8 cellular contexts compared by ENCODE assay signal in the genomic region with DNA sequence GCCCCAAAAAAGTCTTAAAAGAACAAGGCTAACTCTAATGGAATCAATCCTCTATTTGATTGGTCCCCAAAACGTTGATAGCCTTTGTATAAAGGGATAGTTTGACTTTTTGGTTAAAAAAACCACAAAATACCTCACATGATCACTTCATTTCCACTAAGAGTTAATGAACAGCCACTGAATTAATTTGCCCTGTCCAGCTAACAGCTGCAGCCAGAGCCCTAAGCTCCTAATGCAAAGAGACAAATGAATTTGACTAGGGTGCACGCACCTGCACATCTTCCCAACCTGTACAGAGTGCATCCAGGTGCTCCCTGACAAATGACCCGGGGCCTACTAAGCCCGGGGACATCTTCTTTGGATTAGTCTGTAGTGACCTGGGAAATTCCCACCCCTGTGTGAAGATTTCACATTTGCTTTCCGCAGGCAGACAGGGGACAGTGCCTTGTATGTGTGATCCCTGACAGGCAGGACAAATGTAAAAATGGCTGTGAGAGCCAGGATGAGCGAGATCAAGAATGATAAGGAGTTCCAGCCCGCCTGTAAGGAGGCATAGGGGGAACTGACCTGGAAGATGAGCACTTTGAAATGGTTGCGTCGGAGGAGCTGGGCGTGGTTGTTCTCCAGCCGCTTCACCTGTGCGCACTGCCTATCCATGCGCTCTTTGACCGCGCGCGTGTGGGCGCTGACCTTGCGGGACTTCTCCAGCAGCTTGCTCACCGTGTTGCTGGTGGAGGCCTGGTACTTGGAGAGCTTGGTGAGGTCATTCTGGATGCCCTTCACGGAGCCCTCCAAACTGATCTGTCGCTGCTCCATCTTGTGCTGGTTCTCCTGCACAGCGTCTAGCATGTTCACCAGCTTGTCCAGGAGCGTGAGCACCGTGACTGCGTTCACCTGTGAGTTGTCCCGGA. TPM values are rescaled to one million over a fixed set of nuclear protein-coding genes. Genes with fewer than 3 reads are reported as not detected.
A peak's percentile ranks its signal among the peaks of the same experiment; 100 is the strongest.
DNase-seq lines count a peak whose midpoint lies in the region; ATAC-seq, FAIRE-seq and TF ChIP-seq lines count a peak whose summit lies in the region.

No MANE protein-coding gene starts in this region.

- H3K4me1 ChIP-seq in astrocyte (ENCODE audit: insufficient read depth, low read length): peaks cover 19% of the 10 kb centered on the region
- peaks cover 38% of the 10 kb centered on the region for H3K4me1 ChIP-seq in keratinocyte (ENCODE audit: control insufficient read depth, extremely low read depth, insufficient read depth, low read length)
- H3K4me1 ChIP-seq in stomach smooth muscle (ENCODE audit: control insufficient read depth, insufficient read depth, low read length): peaks cover 15% of the 10 kb centered on the region

- ATAC-seq in HG02759 (IDR thresholded peaks at IDR 0.05; ENCODE audit: unreplicated experiment): peak; percentile 33
- no peak for ATAC-seq in GM18505 (IDR thresholded peaks at IDR 0.05; ENCODE audit: unreplicated experiment)

- H3K4me1 Mint-ChIP-seq in astrocyte (ENCODE audit: low read depth, unreplicated experiment) (peaks cover 29% of the 10 kb centered on the region), nephron progenitor cell (peaks cover 49% of the 10 kb centered on the region)

- FAIRE-seq in astrocyte (lab: Jason Lieb, UNC) (no peak), keratinocyte (lab: Jason Lieb, UNC) (peak; percentile 41)

- H3K36me3 Mint-ChIP-seq in astrocyte (ENCODE audit: low read depth, unreplicated experiment): no peaks in the 10 kb centered on the region
- no peaks in the 10 kb centered on the region for H3K36me3 Mint-ChIP-seq in nephron progenitor cell (ENCODE audit: low read depth)

- TF ChIP-seq CTCF in astrocyte (IDR thresholded peaks at IDR 0.05; ENCODE audit: insufficient read depth, low read depth, low read length) (no peak), keratinocyte (optimal IDR thresholded peaks at IDR 0.05 in 1 of 3, IDR thresholded peaks at IDR 0.05 in 1 of 3, conservative IDR thresholded peaks at IDR 0.05 in 1 of 3; ENCODE audit: extremely low read depth in 1 of 3, insufficient read depth in 2 of 3, low read length in 3 of 3) (no peak), nephron progenitor cell (IDR thresholded peaks at IDR 0.05) (no peak)

- H3K27me3 Mint-ChIP-seq in astrocyte (ENCODE audit: low read depth, unreplicated experiment) (no peaks in the 10 kb centered on the region), nephron progenitor cell (ENCODE audit: low read depth, poor library complexity) (peaks cover 2% of the 10 kb centered on the region)

- H3K9me3 ChIP-seq in astrocyte (ENCODE audit: insufficient read depth, low read depth, low read length) (no peaks in the 10 kb centered on the region), keratinocyte (ENCODE audit: control insufficient read depth, low read depth, low read length) (no peaks in the 10 kb centered on the region), stomach smooth muscle (ENCODE audit: control insufficient read depth in 2 of 2, low read length in 2 of 2) (no peaks in the 10 kb centered on the region)

- H3K27me3 ChIP-seq in astrocyte (ENCODE audit: insufficient read depth, low read length) (no peaks in the 10 kb centered on the region), keratinocyte (ENCODE audit: control insufficient read depth, extremely low read depth, insufficient read depth, low read length) (no peaks in the 10 kb centered on the region), stomach smooth muscle (ENCODE audit: control insufficient read depth in 1 of 2, insufficient read depth in 2 of 2, low read length in 2 of 2) (no peaks in the 10 kb centered on the region)

- H3K9ac ChIP-seq in astrocyte (ENCODE audit: low read length): no peak overlapping the region
- H3K9ac ChIP-seq in keratinocyte (ENCODE audit: control insufficient read depth, extremely low read depth, insufficient read depth, low read length): peak overlapping the region; percentile 53
- H3K9ac ChIP-seq in stomach smooth muscle (ENCODE audit: low read length in 2 of 2): peak overlapping the region; percentile 86 to 92

- peak overlapping the region; percentile 41 for H3K27ac Mint-ChIP-seq in astrocyte (ENCODE audit: unreplicated experiment)
- no peak overlapping the region for H3K27ac Mint-ChIP-seq in nephron progenitor cell

- H3K4me3 Mint-ChIP-seq in astrocyte (ENCODE audit: unreplicated experiment) (peak overlapping the region; percentile 40), nephron progenitor cell (no peak overlapping the region)

- no peaks in the 10 kb centered on the region for H3K9me1 ChIP-seq in keratinocyte (ENCODE audit: control insufficient read depth, extremely low read depth, insufficient read depth, low read length)

- H3K4me3 ChIP-seq in astrocyte (ENCODE audit: insufficient read depth, low read depth, low read length): peak overlapping the region; percentile 13
- peak overlapping the region; percentile 38 to 60 (median 53) for H3K4me3 ChIP-seq in keratinocyte (ENCODE audit: control insufficient read depth in 2 of 3, extremely low read depth in 1 of 3, insufficient read depth in 2 of 3, low read depth in 1 of 3, low read length in 3 of 3)
- peak overlapping the region; percentile 97 to 98 for H3K4me3 ChIP-seq in stomach smooth muscle (ENCODE audit: low read length in 2 of 2)

- H3K27ac ChIP-seq in astrocyte (ENCODE audit: low read depth, low read length) (no peak overlapping the region), keratinocyte (ENCODE audit: control insufficient read depth, insufficient read depth, low read length) (peak overlapping the region; percentile 24), stomach smooth muscle (ENCODE audit: low read length) (peak overlapping the region; percentile 91)

- DNase-seq in astrocyte (ENCODE audit: low read depth) (no peak), keratinocyte (ENCODE audit: low read depth, low spot score) (no peak), nephron progenitor cell (no peak)
- no peak for DNase-seq in stimulated activated CD4-positive, alpha-beta T cell treated with anti-CD3 and anti-CD28 coated beads, Interleukin-15, amount 100 ng/mL, for 24 hours
- no peak for DNase-seq in central memory CD4-positive, alpha-beta T cell

- H3K79me2 ChIP-seq in astrocyte (ENCODE audit: insufficient read depth, low read length) (no peaks in the 10 kb centered on the region), keratinocyte (ENCODE audit: control insufficient read depth, insufficient read depth, low read length) (peaks cover 6% of the 10 kb centered on the region)

- H3K36me3 ChIP-seq in astrocyte (ENCODE audit: insufficient read depth, low read length) (no peaks in the 10 kb centered on the region), keratinocyte (ENCODE audit: control insufficient read depth in 2 of 2, extremely low read depth in 1 of 2, insufficient read depth in 2 of 2, low read length in 2 of 2) (no peaks in the 10 kb centered on the region), stomach smooth muscle (ENCODE audit: control insufficient read depth in 2 of 2, insufficient read depth in 2 of 2, low read length in 2 of 2) (no peaks in the 10 kb centered on the region)

- TF ChIP-seq POLR2A in GM18505 (IDR thresholded peaks at IDR 0.05; ENCODE audit: borderline replicate concordance, extremely low read depth, insufficient read depth, insufficient read length): no peak

- H4K20me1 ChIP-seq in astrocyte (ENCODE audit: insufficient read depth, low read length) (no peaks in the 10 kb centered on the region), keratinocyte (ENCODE audit: control insufficient read depth, extremely low read depth, insufficient read depth, low read length) (no peaks in the 10 kb centered on the region)

- H3K4me2 ChIP-seq in astrocyte (ENCODE audit: low read length): peak overlapping the region; percentile 72
- peak overlapping the region; percentile 66 for H3K4me2 ChIP-seq in keratinocyte (ENCODE audit: control insufficient read depth, extremely low read depth, insufficient read depth, low read depth, low read length)

- H3K9me3 Mint-ChIP-seq in astrocyte (ENCODE audit: unreplicated experiment) (no peaks in the 10 kb centered on the region), nephron progenitor cell (no peaks in the 10 kb centered on the region)

- dilution Hi-C loops in keratinocyte (cut with MboI; ENCODE audit: extremely low pct_ligation_motif_present, low sequenced_read_pairs): no loop called here

- H2AFZ ChIP-seq in astrocyte (ENCODE audit: low read depth, low read length) (no peak overlapping the region), keratinocyte (ENCODE audit: control insufficient read depth, low read length) (peak overlapping the region; percentile 80)

RNA-seq across cellular contexts. Expression of a gene that starts 0.8 kb away (rescaled TPM):
- 1.9 and 2.8 TPM in 2 replicates for total RNA-seq in astrocyte
- 5.3 to 10.2 TPM (median 9.4 TPM) in 3 replicates for polyA plus RNA-seq in keratinocyte
- polyA plus RNA-seq in keratinocyte (2011; ENCODE audit: low read depth): 0.90 TPM
- 5.7 and 5.9 TPM in 2 replicates for polyA plus RNA-seq in keratinocyte (2011; cell fraction: cytosol; rRNA removed)
- 8.0 and 8.9 TPM in 2 replicates for polyA plus RNA-seq in keratinocyte (2011; cell fraction: nucleus; rRNA removed)
- polyA plus RNA-seq in keratinocyte (2012; ENCODE audit: low replicate concordance): 0.73 and 9.6 TPM in 2 replicates
- 6.7 to 10.6 TPM (median 6.8 TPM) in 3 replicates for polyA minus RNA-seq in keratinocyte
- 7.1 TPM for polyA minus RNA-seq in keratinocyte (2011; cell fraction: cytosol; rRNA and poly(A)+ RNA removed)
- 5.5 and 7.4 TPM in 2 replicates for polyA minus RNA-seq in keratinocyte (2011; cell fraction: nucleus; rRNA and poly(A)+ RNA removed)

Comparison
In these comparisons a context has a peak if more than half of its experiments do, and no peak if none do; other contexts are left out.
1. H3K4me3 ChIP-seq: peak in every context shown above with its lines; median percentile 98 in stomach smooth muscle; 53 in keratinocyte; 13 in astrocyte.